In genomic region chr5:127885176-127885575, GRCh38 we compare ENCODE assay signal across 17 cellular contexts.
DNase-seq lines count a peak whose midpoint lies in the region; ATAC-seq, FAIRE-seq and TF ChIP-seq lines count a peak whose summit lies in the region.
"Had no signal": no experiment of that assay in that cellular context is flagged by ENCODE, and none has a peak within 500 bp of the region (broad histone marks: within the 10 kb centered on the region; RNA-seq: fewer than 3 reads in every experiment).

No MANE protein-coding gene starts in this region.

- no peaks in the 10 kb centered on the region for H3K36me3 ChIP-seq in mucosa of descending colon (ENCODE audit: low read depth)
- H3K36me3 ChIP-seq: HAP-1, Peyer's patch had no signal

- DNase-seq in COLO668 (lab: John Stamatoyannopoulos, UW; ENCODE audit: unreplicated experiment) (peak; percentile 49), DMS53 (lab: John Stamatoyannopoulos, UW) (peak; percentile 87), NCI-H748 treated with DMSO at 0.1 percent for 48 hours (lab: John Stamatoyannopoulos, UW) (peak; percentile 62), mucosa of descending colon (peak in 1 of 3 donors; percentile 67), HTR-8/SVneo (ENCODE audit: insufficient read length, low spot score) (no peak)
- no peak for DNase-seq in activated CD4-positive, CD25-positive, alpha-beta regulatory T cell (lab: John Stamatoyannopoulos, UW)
- DNase-seq: central memory CD4-positive, alpha-beta T cell; effector memory CD4-positive, alpha-beta T cell; midbrain; NCI-H446 treated with DMSO at 0.1 percent for 48 hours; occipital lobe; stimulated activated CD4-positive, alpha-beta T cell treated with anti-CD3 and anti-CD28 coated beads, Interleukin-4, amount 100 ng/mL, for 24 hours had no signal

- ATAC-seq in mucosa of descending colon (peak; percentile 88), GM21529 (IDR thresholded peaks at IDR 0.05; ENCODE audit: unreplicated experiment) (no peak), HG02884 (IDR thresholded peaks at IDR 0.05; ENCODE audit: unreplicated experiment) (no peak)

- FAIRE-seq in HTR-8/SVneo (lab: Jason Lieb, UNC), result no peak
- FAIRE-seq: GM18507 had no signal

- H3K4me3 ChIP-seq in mucosa of descending colon, result no peak overlapping the region
- H3K4me3 ChIP-seq: HAP-1, Peyer's patch had no signal

- intact Hi-C loops in mucosa of descending colon (cut with DNase I, micrococcal nuclease), result no loop called here

- TF ChIP-seq CTCF in mucosa of descending colon (IDR thresholded peaks at IDR 0.05), result no peak

- no peaks in the 10 kb centered on the region for H3K9me3 ChIP-seq in mucosa of descending colon
- H3K9me3 ChIP-seq: HAP-1, Peyer's patch had no signal

- H3K4me1 ChIP-seq in mucosa of descending colon (ENCODE audit: low read depth), result peaks cover 14% of the 10 kb centered on the region
- H3K4me1 ChIP-seq: HAP-1 had no signal

Comparison
In these comparisons a context has a peak if more than half of its experiments do, and no peak if none do; other contexts are left out.
1. DNase-seq: peak in COLO668 (single experiment), DMS53 (single experiment) and NCI-H748 treated with DMSO at 0.1 percent for 48 hours (single experiment); none in activated CD4-positive, CD25-positive, alpha-beta regulatory T cell (0 of 4) and HTR-8/SVneo (single experiment).